1 cellular context compared by ENCODE assay signal in genomic region chr2:43005211-43005974, GRCh38.
TF ChIP-seq lines count a peak whose summit lies in the region.

No MANE protein-coding gene starts in this region.

TF ChIP-seq in HepG2, 621 proteins besides CTCF, POLR2A, EP300 and RAD21 (continued from another document and continues in another):
- TF ChIP-seq SAFB2 (CRISPR knock-in tag; IDR thresholded peaks at IDR 0.05; ENCODE audit: borderline replicate concordance, low read depth) (no peak; the same call in 1 of the 2 replicates), MTF2 (CRISPR knock-in tag; IDR thresholded peaks at IDR 0.05; ENCODE audit: borderline replicate concordance) (no peak), MED13 (CRISPR knock-in tag; IDR thresholded peaks at IDR 0.05) (peak; percentile 97), CCAR2 (optimal IDR thresholded peaks at IDR 0.05; ENCODE audit: low read depth, low read length) (no peak), REPIN1 (CRISPR knock-in tag; IDR thresholded peaks at IDR 0.05; ENCODE audit: borderline replicate concordance, low read depth) (peak; percentile 97), ZXDC (CRISPR knock-in tag; IDR thresholded peaks at IDR 0.05) (peak; percentile 93), ZNF17 (CRISPR knock-in tag; IDR thresholded peaks at IDR 0.05) (no peak), NCOA1 (CRISPR knock-in tag; IDR thresholded peaks at IDR 0.05) (no peak; the same call in 1 of the 2 replicates), FOXP1 (IDR thresholded peaks at IDR 0.05) (no peak), FOXP1 (CRISPR knock-in tag; IDR thresholded peaks at IDR 0.05) (peak; percentile 7; the same call in 1 of the 2 replicates), ZFP91 (CRISPR knock-in tag; IDR thresholded peaks at IDR 0.05; ENCODE audit: borderline replicate concordance) (peak; percentile 78; the same call in 1 of the 2 replicates), HDAC6 (IDR thresholded peaks at IDR 0.05; ENCODE audit: low read depth, low read length) (no peak), SIX1 (CRISPR knock-in tag; IDR thresholded peaks at IDR 0.05; ENCODE audit: borderline replicate concordance) (peak; percentile 94), FOXJ3 (CRISPR knock-in tag; IDR thresholded peaks at IDR 0.05; ENCODE audit: borderline replicate concordance) (peak; percentile 91; the same call in 1 of the 2 replicates), KLF15 (CRISPR knock-in tag; IDR thresholded peaks at IDR 0.05; ENCODE audit: borderline replicate concordance) (peak; percentile 57; the same call in 1 of the 2 replicates), RFX3 (CRISPR knock-in tag; IDR thresholded peaks at IDR 0.05) (0 out of 2 replicates have a peak, but pooled peaks have one; percentile 31), MAFF (IDR thresholded peaks at IDR 0.05; ENCODE audit: low read depth, low read length) (no peak), HMG20B (CRISPR knock-in tag; conservative IDR thresholded peaks at IDR 0.05) (peak; percentile 91), ZSCAN22 (CRISPR knock-in tag; IDR thresholded peaks at IDR 0.05) (no peak; the same call in 1 of the 2 replicates), ZNF44 (CRISPR knock-in tag; IDR thresholded peaks at IDR 0.05) (no peak), ZNF20 (CRISPR knock-in tag; IDR thresholded peaks at IDR 0.05) (0 out of 2 replicates have a peak, but pooled peaks have one; percentile 46), TEAD3 (CRISPR knock-in tag; optimal IDR thresholded peaks at IDR 0.05; ENCODE audit: borderline replicate concordance) (peak; percentile 99), ZNF343 (CRISPR knock-in tag; IDR thresholded peaks at IDR 0.05) (peak; percentile 93; the same call in 1 of the 2 replicates), ZNF407 (CRISPR knock-in tag; IDR thresholded peaks at IDR 0.05; ENCODE audit: not compliant biosample characterization) (no peak), ZNF335 (CRISPR knock-in tag; IDR thresholded peaks at IDR 0.05) (no peak), HDAC2 (CRISPR knock-in tag; IDR thresholded peaks at IDR 0.05) (peak; percentile 96), ZNF713 (CRISPR knock-in tag; IDR thresholded peaks at IDR 0.05) (no peak), RCOR2 (CRISPR knock-in tag; IDR thresholded peaks at IDR 0.05) (peak; percentile 76; the same call in 1 of the 2 replicates), PCBP2 (optimal IDR thresholded peaks at IDR 0.05; ENCODE audit: low read depth, low read length, poor library complexity, severe bottlenecking) (no peak), RBM22 (optimal IDR thresholded peaks at IDR 0.05; ENCODE audit: low read length) (peak; percentile 91), ZBTB49 (CRISPR knock-in tag; IDR thresholded peaks at IDR 0.05; ENCODE audit: borderline replicate concordance) (no peak; the same call in 1 of the 2 replicates), FOXP4 (CRISPR knock-in tag; IDR thresholded peaks at IDR 0.05) (peak; percentile 86), ZNF607 (CRISPR knock-in tag; IDR thresholded peaks at IDR 0.05; ENCODE audit: borderline replicate concordance) (no peak), ATF2 (CRISPR knock-in tag; IDR thresholded peaks at IDR 0.05) (peak; percentile 80), TSC22D2 (CRISPR knock-in tag; IDR thresholded peaks at IDR 0.05; ENCODE audit: borderline replicate concordance) (0 out of 2 replicates have a peak, but pooled peaks have one; percentile 40), ZBTB42 (CRISPR knock-in tag; IDR thresholded peaks at IDR 0.05) (peak; percentile 62; the same call in 1 of the 2 replicates), ZBTB44 (CRISPR knock-in tag; IDR thresholded peaks at IDR 0.05) (peak; percentile 34; the same call in 1 of the 2 replicates), ZNF720 (CRISPR knock-in tag; IDR thresholded peaks at IDR 0.05) (no peak), JUNB (CRISPR knock-in tag; IDR thresholded peaks at IDR 0.05; ENCODE audit: borderline replicate concordance) (no peak), TGIF2 (CRISPR knock-in tag; IDR thresholded peaks at IDR 0.05) (peak; percentile 70; the same call in 1 of the 2 replicates), ZMAT3 (CRISPR knock-in tag; conservative IDR thresholded peaks at IDR 0.05) (no peak; the same call in 1 of the 2 replicates), NKX3-1 (CRISPR knock-in tag; IDR thresholded peaks at IDR 0.05) (peak; percentile 67; the same call in 1 of the 2 replicates), EZH2 (conservative IDR thresholded peaks at IDR 0.05; ENCODE audit: low read depth, low read length) (no peak)
